ENCODE assay signal across 19 cellular contexts in genomic region chr3:127121850-127122249, GRCh38.
"Had no signal": no experiment of that assay in that cellular context is flagged by ENCODE, and none has a peak within 500 bp of the region (broad histone marks: within the 10 kb centered on the region; RNA-seq: fewer than 3 reads in every experiment).

No MANE protein-coding gene starts in this region.

- DNase-seq: kidney glomerular epithelial cell; left cardiac atrium; lower lobe of right lung; mammary epithelial cell; mesenchymal stem cell; naive thymus-derived CD8-positive, alpha-beta T cell; occipital lobe; ovary; stimulated activated CD4-positive, alpha-beta T cell treated with anti-CD3 and anti-CD28 coated beads, Interleukin-12 subunit alpha, Interleukin-12 subunit beta, amount 100 ng/mL, for 4 hours; stimulated activated CD4-positive, alpha-beta T cell treated with anti-CD3 and anti-CD28 coated beads, Interleukin-15, amount 100 ng/mL, for 24 hours; stimulated activated CD4-positive, alpha-beta T cell treated with anti-CD3 and anti-CD28 coated beads, Interleukin-2, amount 100 ng/mL, for 24 hours; stimulated activated CD4-positive, alpha-beta T cell treated with anti-CD3 and anti-CD28 coated beads, Interleukin-4, amount 100 ng/mL, for 1 hour; stimulated activated naive B cell treated with anti-CD40 and anti-IgM and Interleukin-4, amounts not matched to agents 10 μg/mL and 1 μg/mL and 100 μg/mL, for 72 hours; stimulated activated naive CD8-positive, alpha-beta T cell treated with anti-CD3 and anti-CD28 coated beads, Interleukin-15, Interleukin-2, amounts not matched to agents 100 U/mL and 50 U/mL, for 24 hours; testis; thyroid gland; transverse colon had no signal

- ATAC-seq: left cardiac atrium; left lobe of liver; lower lobe of right lung; naive thymus-derived CD8-positive, alpha-beta T cell; sciatic nerve; stimulated activated naive B cell treated with anti-CD40 and anti-IgM and Interleukin-4, amounts not matched to agents 10 μg/mL and 1 μg/mL and 100 μg/mL, for 72 hours; stimulated activated naive CD8-positive, alpha-beta T cell treated with anti-CD3 and anti-CD28 coated beads, Interleukin-15, Interleukin-2, amounts not matched to agents 100 U/mL and 50 U/mL, for 24 hours had no signal
